1 cellular context compared by ENCODE assay signal in the genomic region with DNA sequence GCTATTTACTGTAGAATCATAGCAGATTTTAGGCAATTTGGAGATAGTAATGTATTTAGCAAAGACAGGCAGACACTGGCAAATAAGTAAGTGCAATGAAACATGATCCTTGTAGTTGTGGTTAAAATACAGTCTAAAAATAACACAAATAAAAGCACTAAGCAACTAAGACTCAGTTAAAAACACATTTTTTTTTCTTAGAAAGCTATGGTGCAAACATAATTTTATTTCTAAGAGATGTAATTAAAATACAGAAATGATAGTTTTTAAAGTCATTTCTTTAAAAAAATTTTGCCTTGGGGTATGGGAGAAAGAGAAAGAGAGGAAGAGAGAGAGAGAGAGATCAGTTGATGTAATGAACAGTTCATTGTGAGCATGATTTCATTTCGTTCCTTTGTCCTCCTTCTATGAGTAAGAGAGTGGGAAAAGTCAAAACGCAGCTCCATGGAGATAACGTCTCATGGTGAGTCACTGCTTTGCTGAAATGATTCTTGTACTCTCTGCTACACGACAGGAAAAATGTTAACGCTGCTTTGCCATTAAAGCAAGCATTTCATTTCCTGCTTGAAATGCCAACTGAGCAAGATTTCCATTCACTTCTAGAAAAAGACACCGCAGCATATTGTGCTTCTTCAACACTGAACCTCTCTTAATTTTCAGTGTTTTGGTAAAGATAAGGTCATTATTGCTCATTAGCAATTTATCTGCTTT.
TF ChIP-seq lines count a peak whose summit lies in the region.

No MANE protein-coding gene starts in this region.

TF ChIP-seq in HEK293, 187 proteins besides CTCF, POLR2A, EP300 and RAD21 (continued from another document and continues in another):
- TF ChIP-seq, protein P1, sequence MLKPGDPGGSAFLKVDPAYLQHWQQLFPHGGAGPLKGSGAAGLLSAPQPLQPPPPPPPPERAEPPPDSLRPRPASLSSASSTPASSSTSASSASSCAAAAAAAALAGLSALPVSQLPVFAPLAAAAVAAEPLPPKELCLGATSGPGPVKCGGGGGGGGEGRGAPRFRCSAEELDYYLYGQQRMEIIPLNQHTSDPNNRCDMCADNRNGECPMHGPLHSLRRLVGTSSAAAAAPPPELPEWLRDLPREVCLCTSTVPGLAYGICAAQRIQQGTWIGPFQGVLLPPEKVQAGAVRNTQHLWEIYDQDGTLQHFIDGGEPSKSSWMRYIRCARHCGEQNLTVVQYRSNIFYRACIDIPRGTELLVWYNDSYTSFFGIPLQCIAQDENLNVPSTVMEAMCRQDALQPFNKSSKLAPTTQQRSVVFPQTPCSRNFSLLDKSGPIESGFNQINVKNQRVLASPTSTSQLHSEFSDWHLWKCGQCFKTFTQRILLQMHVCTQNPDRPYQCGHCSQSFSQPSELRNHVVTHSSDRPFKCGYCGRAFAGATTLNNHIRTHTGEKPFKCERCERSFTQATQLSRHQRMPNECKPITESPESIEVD (tag by site-specific recombination; IDR thresholded peaks at IDR 0.05) = peak; percentile 72
- TF ChIP-seq ZBTB17 (tag by site-specific recombination; IDR thresholded peaks at IDR 0.05) = peak; percentile 78
- TF ChIP-seq ZNF501 (tag by site-specific recombination; IDR thresholded peaks at IDR 0.05) = 0 out of 2 replicates have a peak, but pooled peaks have one; percentile 34
- TF ChIP-seq TSHZ1 (tag by site-specific recombination; IDR thresholded peaks at IDR 0.05; ENCODE audit: borderline replicate concordance) = peak; percentile 45; the same call in 1 of the 2 replicates
- peak; percentile 40; the same call in 1 of the 2 replicates for TF ChIP-seq ZXDB (tag by site-specific recombination; IDR thresholded peaks at IDR 0.05)
- TF ChIP-seq ZNF366 (tag by site-specific recombination; conservative IDR thresholded peaks at IDR 0.05) = peak; percentile 86
- peak; percentile 21; the same call in 1 of the 2 replicates for TF ChIP-seq ZNF558 (tag by site-specific recombination; IDR thresholded peaks at IDR 0.05)
- TF ChIP-seq INSM2 (tag by site-specific recombination; IDR thresholded peaks at IDR 0.05) = peak; percentile 71; the same call in 1 of the 2 replicates
- peak; percentile 91 for TF ChIP-seq IKZF3 (tag by site-specific recombination; IDR thresholded peaks at IDR 0.05)
- no peak for TF ChIP-seq ZNF555 (tag by site-specific recombination; conservative IDR thresholded peaks at IDR 0.05)
- peak; percentile 90 for TF ChIP-seq ZNF24 (tag by site-specific recombination; IDR thresholded peaks at IDR 0.05)
- TF ChIP-seq, protein P2, sequence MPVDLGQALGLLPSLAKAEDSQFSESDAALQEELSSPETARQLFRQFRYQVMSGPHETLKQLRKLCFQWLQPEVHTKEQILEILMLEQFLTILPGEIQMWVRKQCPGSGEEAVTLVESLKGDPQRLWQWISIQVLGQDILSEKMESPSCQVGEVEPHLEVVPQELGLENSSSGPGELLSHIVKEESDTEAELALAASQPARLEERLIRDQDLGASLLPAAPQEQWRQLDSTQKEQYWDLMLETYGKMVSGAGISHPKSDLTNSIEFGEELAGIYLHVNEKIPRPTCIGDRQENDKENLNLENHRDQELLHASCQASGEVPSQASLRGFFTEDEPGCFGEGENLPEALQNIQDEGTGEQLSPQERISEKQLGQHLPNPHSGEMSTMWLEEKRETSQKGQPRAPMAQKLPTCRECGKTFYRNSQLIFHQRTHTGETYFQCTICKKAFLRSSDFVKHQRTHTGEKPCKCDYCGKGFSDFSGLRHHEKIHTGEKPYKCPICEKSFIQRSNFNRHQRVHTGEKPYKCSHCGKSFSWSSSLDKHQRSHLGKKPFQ (tag by site-specific recombination; IDR thresholded peaks at IDR 0.05) = no peak
- no peak for TF ChIP-seq ZNF394 (tag by site-specific recombination; IDR thresholded peaks at IDR 0.05; ENCODE audit: borderline replicate concordance)
- TF ChIP-seq PRDM1 (tag by site-specific recombination; IDR thresholded peaks at IDR 0.05) = peak; percentile 97
- TF ChIP-seq ZBTB11 (tag by site-specific recombination; conservative IDR thresholded peaks at IDR 0.05; ENCODE audit: low read depth) = no peak
- no peak; the same call in 1 of the 2 replicates for TF ChIP-seq ZBTB20 (tag by site-specific recombination; IDR thresholded peaks at IDR 0.05)
- TF ChIP-seq ZEB2 (tag by site-specific recombination; IDR thresholded peaks at IDR 0.05) = peak; percentile 78
- TF ChIP-seq, protein P3, sequence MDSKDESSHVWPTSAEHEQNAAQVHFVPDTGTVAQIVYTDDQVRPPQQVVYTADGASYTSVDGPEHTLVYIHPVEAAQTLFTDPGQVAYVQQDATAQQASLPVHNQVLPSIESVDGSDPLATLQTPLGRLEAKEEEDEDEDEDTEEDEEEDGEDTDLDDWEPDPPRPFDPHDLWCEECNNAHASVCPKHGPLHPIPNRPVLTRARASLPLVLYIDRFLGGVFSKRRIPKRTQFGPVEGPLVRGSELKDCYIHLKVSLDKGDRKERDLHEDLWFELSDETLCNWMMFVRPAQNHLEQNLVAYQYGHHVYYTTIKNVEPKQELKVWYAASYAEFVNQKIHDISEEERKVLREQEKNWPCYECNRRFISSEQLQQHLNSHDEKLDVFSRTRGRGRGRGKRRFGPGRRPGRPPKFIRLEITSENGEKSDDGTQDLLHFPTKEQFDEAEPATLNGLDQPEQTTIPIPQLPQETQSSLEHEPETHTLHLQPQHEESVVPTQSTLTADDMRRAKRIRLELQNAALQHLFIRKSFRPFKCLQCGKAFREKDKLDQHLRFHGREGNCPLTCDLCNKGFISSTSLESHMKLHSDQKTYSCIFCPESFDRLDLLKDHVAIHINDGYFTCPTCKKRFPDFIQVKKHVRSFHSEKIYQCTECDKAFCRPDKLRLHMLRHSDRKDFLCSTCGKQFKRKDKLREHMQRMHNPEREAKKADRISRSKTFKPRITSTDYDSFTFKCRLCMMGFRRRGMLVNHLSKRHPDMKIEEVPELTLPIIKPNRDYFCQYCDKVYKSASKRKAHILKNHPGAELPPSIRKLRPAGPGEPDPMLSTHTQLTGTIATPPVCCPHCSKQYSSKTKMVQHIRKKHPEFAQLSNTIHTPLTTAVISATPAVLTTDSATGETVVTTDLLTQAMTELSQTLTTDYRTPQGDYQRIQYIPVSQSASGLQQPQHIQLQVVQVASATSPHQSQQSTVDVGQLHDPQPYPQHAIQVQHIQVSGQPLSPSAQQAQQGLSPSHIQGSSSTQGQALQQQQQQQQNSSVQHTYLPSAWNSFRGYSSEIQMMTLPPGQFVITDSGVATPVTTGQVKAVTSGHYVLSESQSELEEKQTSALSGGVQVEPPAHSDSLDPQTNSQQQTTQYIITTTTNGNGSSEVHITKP (tag by site-specific recombination; IDR thresholded peaks at IDR 0.05) = peak; percentile 49; the same call in 1 of the 2 replicates
- TF ChIP-seq ZNF596 (tag by site-specific recombination; IDR thresholded peaks at IDR 0.05) = peak; percentile 49; the same call in 1 of the 2 replicates
- 0 out of 2 replicates have a peak, but pooled peaks have one; percentile 68 for TF ChIP-seq ZFP37 (tag by site-specific recombination; IDR thresholded peaks at IDR 0.05)
- TF ChIP-seq, protein P4, sequence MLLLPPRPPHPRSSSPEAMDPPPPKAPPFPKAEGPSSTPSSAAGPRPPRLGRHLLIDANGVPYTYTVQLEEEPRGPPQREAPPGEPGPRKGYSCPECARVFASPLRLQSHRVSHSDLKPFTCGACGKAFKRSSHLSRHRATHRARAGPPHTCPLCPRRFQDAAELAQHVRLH (tag by site-specific recombination; IDR thresholded peaks at IDR 0.05) = no peak
- TF ChIP-seq, protein P5, sequence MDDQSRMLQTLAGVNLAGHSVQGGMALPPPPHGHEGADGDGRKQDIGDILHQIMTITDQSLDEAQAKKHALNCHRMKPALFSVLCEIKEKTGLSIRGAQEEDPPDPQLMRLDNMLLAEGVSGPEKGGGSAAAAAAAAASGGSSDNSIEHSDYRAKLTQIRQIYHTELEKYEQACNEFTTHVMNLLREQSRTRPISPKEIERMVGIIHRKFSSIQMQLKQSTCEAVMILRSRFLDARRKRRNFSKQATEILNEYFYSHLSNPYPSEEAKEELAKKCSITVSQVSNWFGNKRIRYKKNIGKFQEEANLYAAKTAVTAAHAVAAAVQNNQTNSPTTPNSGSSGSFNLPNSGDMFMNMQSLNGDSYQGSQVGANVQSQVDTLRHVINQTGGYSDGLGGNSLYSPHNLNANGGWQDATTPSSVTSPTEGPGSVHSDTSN (CRISPR knock-in tag; IDR thresholded peaks at IDR 0.05) = no peak
- TF ChIP-seq HIC1 (tag by site-specific recombination; IDR thresholded peaks at IDR 0.05) = no peak; the same call in 1 of the 2 replicates
- peak; percentile 50; the same call in 1 of the 2 replicates for TF ChIP-seq TRIM28 (IDR thresholded peaks at IDR 0.05; ENCODE audit: borderline replicate concordance, low read length)
- TF ChIP-seq, protein P6, sequence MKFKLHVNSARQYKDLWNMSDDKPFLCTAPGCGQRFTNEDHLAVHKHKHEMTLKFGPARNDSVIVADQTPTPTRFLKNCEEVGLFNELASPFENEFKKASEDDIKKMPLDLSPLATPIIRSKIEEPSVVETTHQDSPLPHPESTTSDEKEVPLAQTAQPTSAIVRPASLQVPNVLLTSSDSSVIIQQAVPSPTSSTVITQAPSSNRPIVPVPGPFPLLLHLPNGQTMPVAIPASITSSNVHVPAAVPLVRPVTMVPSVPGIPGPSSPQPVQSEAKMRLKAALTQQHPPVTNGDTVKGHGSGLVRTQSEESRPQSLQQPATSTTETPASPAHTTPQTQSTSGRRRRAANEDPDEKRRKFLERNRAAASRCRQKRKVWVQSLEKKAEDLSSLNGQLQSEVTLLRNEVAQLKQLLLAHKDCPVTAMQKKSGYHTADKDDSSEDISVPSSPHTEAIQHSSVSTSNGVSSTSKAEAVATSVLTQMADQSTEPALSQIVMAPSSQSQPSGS (tag by site-specific recombination; IDR thresholded peaks at IDR 0.05; ENCODE audit: low read depth) = peak; percentile 65
